Comparison of ENCODE assay signal across 26 cellular contexts in the genomic region with DNA sequence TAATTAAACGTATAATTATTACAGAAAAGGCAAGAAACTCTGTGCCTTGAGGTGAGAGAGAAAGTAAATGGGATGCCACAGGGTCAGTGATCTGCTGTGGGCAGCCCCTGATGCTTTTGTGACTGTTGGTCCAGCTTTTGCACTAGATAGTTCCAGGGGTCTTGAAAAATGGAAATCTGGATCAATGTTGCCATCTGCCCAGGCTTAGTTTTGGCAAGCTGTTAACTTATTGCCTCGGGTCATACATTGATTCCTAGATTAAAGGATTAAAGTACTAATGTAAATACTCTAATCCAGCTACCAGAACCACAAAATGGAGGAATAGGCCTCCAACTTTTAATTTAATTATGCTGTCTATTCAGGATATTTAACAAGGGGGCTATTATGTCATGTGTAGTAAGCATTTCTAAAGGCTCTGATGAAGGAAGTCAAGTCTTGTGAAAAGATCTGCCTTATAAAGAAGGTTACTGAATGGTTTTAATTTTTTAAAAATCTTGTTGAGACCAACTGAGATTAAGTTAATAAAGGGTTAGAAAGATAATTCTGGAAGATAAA.
A peak's percentile ranks its signal among the peaks of the same experiment; 100 is the strongest.
DNase-seq lines count a peak whose midpoint lies in the region; ATAC-seq, FAIRE-seq and TF ChIP-seq lines count a peak whose summit lies in the region.
"Had no signal": no experiment of that assay in that cellular context is flagged by ENCODE, and none has a peak within 500 bp of the region (broad histone marks: within the 10 kb centered on the region; RNA-seq: fewer than 3 reads in every experiment).

No MANE protein-coding gene starts in this region.

- FAIRE-seq in astrocyte (lab: Jason Lieb, UNC), result no peak
- FAIRE-seq: G401.6, GM19239, H54 had no signal

- H3K4me1 ChIP-seq in DOHH2 (ENCODE audit: control insufficient read depth, low read length) (peaks cover 20% of the 10 kb centered on the region), astrocyte (ENCODE audit: insufficient read depth, low read length) (no peaks in the 10 kb centered on the region)
- H3K4me1 ChIP-seq: Caco-2 had no signal

- H3K27ac Mint-ChIP-seq in astrocyte (ENCODE audit: unreplicated experiment), result peak overlapping the region; percentile 5
- H3K27ac Mint-ChIP-seq: CD4-positive, alpha-beta memory T cell; IgD-negative memory B cell; T-cell had no signal

- no peak for ATAC-seq in GM21528 (IDR thresholded peaks at IDR 0.05; ENCODE audit: low FRiP score, unreplicated experiment)
- ATAC-seq in GM18867 (IDR thresholded peaks at IDR 0.05; ENCODE audit: unreplicated experiment), result no peak
- ATAC-seq: T-cell had no signal

- H3K27me3 Mint-ChIP-seq in astrocyte (ENCODE audit: low read depth, unreplicated experiment), result no peaks in the 10 kb centered on the region
- H3K27me3 Mint-ChIP-seq: CD4-positive, alpha-beta memory T cell; IgD-negative memory B cell; T-cell had no signal

- H3K4me2 ChIP-seq in DOHH2 (ENCODE audit: low read length) (peak overlapping the region; percentile 62), astrocyte (ENCODE audit: low read length) (no peak overlapping the region)
- H3K4me2 ChIP-seq: KMS-11 had no signal

- peaks cover 56% of the 10 kb centered on the region for H3K79me2 ChIP-seq in DOHH2 (ENCODE audit: control insufficient read depth, low read length)
- no peaks in the 10 kb centered on the region for H3K79me2 ChIP-seq in astrocyte (ENCODE audit: insufficient read depth, low read length)

- H3K4me3 ChIP-seq in DOHH2 (ENCODE audit: low read length), result peak overlapping the region; percentile 71
- no peak overlapping the region for H3K4me3 ChIP-seq in astrocyte (ENCODE audit: insufficient read depth, low read depth, low read length)

- peaks cover 4% of the 10 kb centered on the region; the same call in 1 of the 2 replicates for H3F3A ChIP-seq in DOHH2 (ENCODE audit: control insufficient read depth, insufficient read depth)

- DNase-seq in NCI-H524 (lab: John Stamatoyannopoulos, UW), result peak; percentile 70 to 94
- DNase-seq in astrocyte (ENCODE audit: low read depth), result no peak
- DNase-seq in retina, result peak; percentile 12
- no peak for DNase-seq in NCI-H1105 (lab: John Stamatoyannopoulos, UW)
- DNase-seq: C1 segment of cervical spinal cord; Caco-2; CD4-positive, alpha-beta memory T cell; MM.1S; NCI-H1417 treated with DMSO at 0.1 percent for 48 hours; NCI-H2081 treated with DMSO at 0.1 percent for 48 hours; NCI-H2171; NCI-H226; NCI-H510A; NCI-H748 treated with DMSO at 0.1 percent for 48 hours; Right ventricle myocardium superior; RPMI8226; T-cell had no signal

- no peaks in the 10 kb centered on the region for H3K9me2 ChIP-seq in DOHH2 (replicated peaks; ENCODE audit: control insufficient read depth, low read length)

- H2AFZ ChIP-seq in astrocyte (ENCODE audit: low read depth, low read length), result no peak overlapping the region

- H3K27me3 ChIP-seq in DOHH2 (ENCODE audit: control insufficient read depth, low read length), result no peaks in the 10 kb centered on the region
- no peaks in the 10 kb centered on the region for H3K27me3 ChIP-seq in astrocyte (ENCODE audit: insufficient read depth, low read length)

- no peaks in the 10 kb centered on the region for H3K36me3 Mint-ChIP-seq in astrocyte (ENCODE audit: low read depth, unreplicated experiment)
- H3K36me3 Mint-ChIP-seq: CD4-positive, alpha-beta memory T cell; IgD-negative memory B cell; T-cell had no signal

- H3K36me3 ChIP-seq in DOHH2 (ENCODE audit: control insufficient read depth, low read length) (0 out of 2 replicates have a peak, but pooled peaks cover 3% of the 10 kb centered on the region), astrocyte (ENCODE audit: insufficient read depth, low read length) (no peaks in the 10 kb centered on the region)

- no peaks in the 10 kb centered on the region for H3K9me3 ChIP-seq in DOHH2 (ENCODE audit: control insufficient read depth, insufficient read depth, low read length)
- H3K9me3 ChIP-seq in astrocyte (ENCODE audit: insufficient read depth, low read depth, low read length), result no peaks in the 10 kb centered on the region
- H3K9me3 ChIP-seq: Caco-2 had no signal

- no peaks in the 10 kb centered on the region for H3K4me1 Mint-ChIP-seq in astrocyte (ENCODE audit: low read depth, unreplicated experiment)
- H3K4me1 Mint-ChIP-seq: CD4-positive, alpha-beta memory T cell; T-cell had no signal

- TF ChIP-seq CTCF in DOHH2 (IDR thresholded peaks at IDR 0.05; ENCODE audit: low read depth, low read length, poor library complexity, severe bottlenecking), result no peak
- no peak for TF ChIP-seq CTCF in astrocyte (IDR thresholded peaks at IDR 0.05; ENCODE audit: insufficient read depth, low read depth, low read length)

- no peak overlapping the region for H3K9ac ChIP-seq in astrocyte (ENCODE audit: low read length)
- H3K9ac ChIP-seq: KMS-11 had no signal

- H4K20me1 ChIP-seq in DOHH2 (ENCODE audit: control insufficient read depth, insufficient read depth, low read depth, low read length) (no peaks in the 10 kb centered on the region), astrocyte (ENCODE audit: insufficient read depth, low read length) (no peaks in the 10 kb centered on the region)

- no peaks in the 10 kb centered on the region for H3K9me3 Mint-ChIP-seq in astrocyte (ENCODE audit: unreplicated experiment)

- H3K27ac ChIP-seq in DOHH2 (ENCODE audit: low read depth, low read length) (peak overlapping the region; percentile 53; the same call in 1 of the 2 replicates), astrocyte (ENCODE audit: low read depth, low read length) (no peak overlapping the region)
- H3K27ac ChIP-seq: HL-60, KMS-11 had no signal

- H3K4me3 Mint-ChIP-seq in astrocyte (ENCODE audit: unreplicated experiment), result no peak overlapping the region
- H3K4me3 Mint-ChIP-seq: CD4-positive, alpha-beta memory T cell; T-cell had no signal

Comparison
In these comparisons a context has a peak if more than half of its experiments do, and no peak if none do; other contexts are left out.
1. DNase-seq: peak in NCI-H524 (2 of 2) and retina (single experiment); none in astrocyte (single experiment) and NCI-H1105 (single experiment).